In the genomic region with DNA sequence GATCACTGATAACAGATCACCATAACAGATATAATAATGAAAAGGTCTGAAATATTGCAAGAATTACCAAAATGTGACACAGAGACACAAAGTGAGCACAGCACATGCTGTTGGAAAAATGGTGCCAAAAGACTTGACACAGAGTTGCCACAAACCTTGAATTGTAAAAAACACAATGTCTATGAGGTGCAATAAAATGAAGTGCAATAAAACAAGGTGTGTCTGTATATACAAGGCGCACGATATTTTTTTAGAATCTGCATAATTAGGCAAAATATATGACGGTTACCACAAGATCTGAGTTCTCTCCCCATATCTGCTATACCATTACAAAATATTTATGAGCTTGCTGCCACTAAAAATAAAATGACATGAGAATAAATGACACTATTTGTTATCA, we compare ENCODE assay signal across 11 cellular contexts.
"Had no signal": no experiment of that assay in that cellular context is flagged by ENCODE, and none has a peak within 500 bp of the region (broad histone marks: within the 10 kb centered on the region; RNA-seq: fewer than 3 reads in every experiment).

No MANE protein-coding gene starts in this region.

- H3K4me1 ChIP-seq: HAP-1 had no signal

- H3K4me3 ChIP-seq: GM23248, GM23338, HAP-1 had no signal

- H3K9me3 ChIP-seq: HAP-1 had no signal

- DNase-seq: GM23248, GOT3, H7, H9, HCEC 1CT, HFFc6 had no signal

- ATAC-seq: GM23338, HCT116 had no signal

- H3K27ac ChIP-seq: GM23248 had no signal

- FAIRE-seq: H1, H54 had no signal

- H3K36me3 ChIP-seq: HAP-1 had no signal
